ENCODE assay signal across 12 cellular contexts in the genomic region with DNA sequence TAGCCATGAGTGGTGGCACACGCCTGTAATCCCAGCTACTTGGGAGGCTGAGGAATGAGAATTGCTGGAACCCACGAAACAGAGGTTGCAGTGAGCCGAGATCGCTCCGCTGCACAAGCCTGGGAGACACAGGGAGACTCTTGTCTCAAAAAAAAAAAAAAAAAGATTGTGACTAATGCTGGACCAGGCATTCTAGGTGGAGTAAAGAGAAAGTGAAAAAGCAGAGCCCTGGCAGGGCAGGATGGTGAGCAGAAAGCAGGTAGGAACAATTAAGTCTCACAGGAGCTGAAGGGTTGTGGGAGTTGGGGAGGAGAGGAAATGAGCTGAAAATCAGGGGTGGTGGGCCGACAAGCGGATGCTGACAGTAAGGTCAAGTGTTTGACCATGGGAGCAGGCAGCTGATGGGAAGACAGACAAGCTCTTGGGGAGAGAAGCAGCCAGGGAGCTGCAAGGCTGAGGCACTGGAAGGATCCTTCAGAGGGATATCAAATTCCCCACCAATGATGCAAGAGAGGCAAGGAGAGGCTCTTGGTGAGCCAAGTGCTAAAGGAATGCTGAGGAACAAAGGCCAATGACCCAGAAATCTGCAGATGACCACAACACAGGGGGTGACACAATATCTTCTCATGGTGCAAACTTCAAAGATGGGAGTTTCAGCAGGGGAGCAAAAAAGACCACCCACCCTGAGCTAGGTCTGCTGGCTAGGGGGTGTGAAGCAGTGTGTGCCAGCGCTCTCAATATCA.
DNase-seq lines count a peak whose midpoint lies in the region; TF ChIP-seq lines count a peak whose summit lies in the region.
"Had no signal": no experiment of that assay in that cellular context is flagged by ENCODE, and none has a peak within 500 bp of the region (broad histone marks: within the 10 kb centered on the region; RNA-seq: fewer than 3 reads in every experiment).

No MANE protein-coding gene starts in this region.

- H3K4me3 ChIP-seq in GM23248 (no peak overlapping the region), SJCRH30 (no peak overlapping the region), fibroblast of the aortic adventitia (ENCODE audit: low read depth, low read length) (no peak overlapping the region), ovary (no peak overlapping the region)
- H3K4me3 ChIP-seq: uterus had no signal

- H4K20me1 ChIP-seq in GM23248 (ENCODE audit: insufficient read depth) = no peaks in the 10 kb centered on the region

- H3K9me2 ChIP-seq in GM23248 (ENCODE audit: insufficient read depth) = no peaks in the 10 kb centered on the region

- H3K36me3 ChIP-seq in GM23248 (ENCODE audit: low read depth) (no peaks in the 10 kb centered on the region), SJCRH30 (no peaks in the 10 kb centered on the region), ovary (no peaks in the 10 kb centered on the region)
- H3K36me3 ChIP-seq: neutrophil, uterus had no signal

- TF ChIP-seq CTCF in fibroblast of the aortic adventitia (IDR thresholded peaks at IDR 0.05; ENCODE audit: insufficient read depth, low read length) (no peak), ovary (IDR thresholded peaks at IDR 0.05) (no peak)

- H3K79me2 ChIP-seq in GM23248 (ENCODE audit: insufficient read depth) = no peaks in the 10 kb centered on the region

- H3K9ac ChIP-seq in GM23248 = no peak overlapping the region

- no peak for TF ChIP-seq EP300 in ovary (IDR thresholded peaks at IDR 0.05)

- H3K9me3 Mint-ChIP-seq in immature natural killer cell = no peaks in the 10 kb centered on the region
- H3K9me3 Mint-ChIP-seq: central memory CD8-positive, alpha-beta T cell had no signal

- no peak overlapping the region for H3K4me3 Mint-ChIP-seq in immature natural killer cell
- H3K4me3 Mint-ChIP-seq: central memory CD8-positive, alpha-beta T cell had no signal

- peak overlapping the region; percentile 45 for H3K4me2 ChIP-seq in GM23248 (ENCODE audit: unreplicated experiment)

- H3K27me3 Mint-ChIP-seq in immature natural killer cell (ENCODE audit: low read depth in 3 of 3) = peaks cover 0 to 3% (median 0%) of the 10 kb centered on the region in 3 donors
- H3K27me3 Mint-ChIP-seq: central memory CD8-positive, alpha-beta T cell had no signal

- WGBS in GM23248 (ENCODE audit: low coverage in 1 of 2, low lambda C conversion rate in 2 of 2, missing lambda C conversion rate in 2 of 2), 2 experiments = 90 to 94% methylated on average over 7 to 8 of the region's 8 CpGs
- WGBS in ovary, 3 donors = 94 to 97% (median 95%) methylated on average over 8 of the region's 8 CpGs

- H3K27me3 ChIP-seq in GM23248 (replicated peaks; ENCODE audit: insufficient read depth) = no peaks in the 10 kb centered on the region
- no peaks in the 10 kb centered on the region for H3K27me3 ChIP-seq in SJCRH30
- H3K27me3 ChIP-seq in ovary = no peaks in the 10 kb centered on the region
- H3K27me3 ChIP-seq: neutrophil, uterus had no signal

- DNase-seq in GM23248 (peak; percentile 80), SJCRH30 (peak; percentile 15 to 25), fibroblast of the aortic adventitia (ENCODE audit: low read depth) (peak; percentile 77), renal cortical epithelial cell (ENCODE audit: low read depth) (peak; percentile 92), GF-D8 (lab: John Stamatoyannopoulos, UW) (no peak), NCI-H2029 treated with DMSO at 0.1 percent for 48 hours (lab: John Stamatoyannopoulos, UW) (no peak), ovary (no peak), immature natural killer cell (no peak)
- DNase-seq: NCI-H524 treated with DMSO at 0.1 percent for 48 hours had no signal

- H3K36me3 Mint-ChIP-seq in immature natural killer cell = peaks cover 0 to 11% (median 4%) of the 10 kb centered on the region in 3 donors

- no peak overlapping the region for H2AFZ ChIP-seq in GM23248

- H3K9me3 ChIP-seq in GM23248 (ENCODE audit: low read depth) (no peaks in the 10 kb centered on the region), SJCRH30 (replicated peaks) (no peaks in the 10 kb centered on the region), ovary (no peaks in the 10 kb centered on the region)
- H3K9me3 ChIP-seq: neutrophil, uterus had no signal

- no peak for TF ChIP-seq POLR2A in ovary (IDR thresholded peaks at IDR 0.05)

- no peaks in the 10 kb centered on the region for H3K4me1 Mint-ChIP-seq in immature natural killer cell
- H3K4me1 Mint-ChIP-seq: central memory CD8-positive, alpha-beta T cell had no signal

- H3K4me1 ChIP-seq in GM23248 (ENCODE audit: insufficient read depth) = peaks cover 13% of the 10 kb centered on the region
- H3K4me1 ChIP-seq in SJCRH30 = peaks cover 6% of the 10 kb centered on the region; the same call in 1 of the 2 replicates
- H3K4me1 ChIP-seq in ovary (ENCODE audit: insufficient read depth) = no peaks in the 10 kb centered on the region
- H3K4me1 ChIP-seq: uterus had no signal

- H3K27ac Mint-ChIP-seq in immature natural killer cell = peak overlapping the region in 1 of 6 donors; percentile 40

- in situ Hi-C loops in GM23248 (cut with MboI) = loop anchor here (25.0 kb wide), 1 partner anchor 1124 kb away; no protein-coding TSS in a partner anchor

- H3K27ac ChIP-seq in GM23248 = peak overlapping the region; percentile 38
- H3K27ac ChIP-seq in SJCRH30 = no peak overlapping the region
- H3K27ac ChIP-seq in ovary = no peak overlapping the region
- H3K27ac ChIP-seq: neutrophil had no signal

- intact Hi-C loops in ovary (cut with DNase I) = loop anchor here in 2 of 4 donors (10.0 kb wide), 1 partner anchor 1126 kb away; no protein-coding TSS in a partner anchor

- peaks cover 17% of the 10 kb centered on the region for H3F3A ChIP-seq in GM23248 (ENCODE audit: insufficient read depth)

Comparison
In these comparisons a context has a peak if more than half of its experiments do, and no peak if none do; other contexts are left out.
1. DNase-seq: peak in GM23248 (single experiment), SJCRH30 (2 of 2), fibroblast of the aortic adventitia (single experiment) and renal cortical epithelial cell (single experiment); none in GF-D8 (single experiment), NCI-H2029 treated with DMSO at 0.1 percent for 48 hours (single experiment), ovary (0 of 5) and immature natural killer cell (0 of 3).